Comparison of ENCODE assay signal across 3 cellular contexts in the genomic region with DNA sequence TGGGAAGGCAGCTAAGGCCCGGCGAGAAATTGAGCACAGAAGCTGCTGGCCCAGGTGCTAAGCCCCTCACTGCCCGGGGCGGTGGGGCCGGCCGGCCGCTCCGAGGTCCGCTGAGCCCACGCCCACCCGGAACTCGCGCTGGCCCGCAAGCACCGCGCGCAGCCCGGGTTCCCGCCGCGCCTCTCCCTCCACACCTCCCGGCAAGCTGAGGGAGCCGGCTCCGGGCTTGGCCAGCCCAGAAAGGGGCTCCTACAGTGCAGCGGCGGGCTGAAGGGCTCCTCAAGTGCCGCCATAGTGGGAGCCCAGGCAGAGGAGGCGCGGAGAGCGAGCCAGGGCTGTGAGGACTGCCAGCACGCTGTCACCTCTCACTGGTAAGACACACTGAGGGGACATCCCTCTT.
DNase-seq lines count a peak whose midpoint lies in the region; FAIRE-seq and TF ChIP-seq lines count a peak whose summit lies in the region.
"Not testable (repeated sequence)": the region's sequence is repeated elsewhere in the genome, so short reads cannot be mapped to it uniquely, and the experiment has no call there.

No MANE protein-coding gene starts in this region.

- not testable (repeated sequence) for FAIRE-seq in kidney (lab: Jason Lieb, UNC)

- not testable (repeated sequence) for H3K27me3 ChIP-seq in spleen (replicated peaks in 1 of 7); testis

- H3K4me1 ChIP-seq in kidney (ENCODE audit: control insufficient read depth in 1 of 2, insufficient read depth in 1 of 2, low read depth in 1 of 2, low read length in 2 of 2); testis: not testable (repeated sequence)
- H3K4me1 ChIP-seq in spleen: peaks cover 0 to 36% (median 11%) of the 10 kb centered on the region in 6 donors

- not testable (repeated sequence) for TF ChIP-seq CTCF in kidney (IDR thresholded peaks at IDR 0.05; ENCODE audit: borderline replicate concordance, extremely low read depth, insufficient read depth); spleen (IDR thresholded peaks at IDR 0.05 in 8 of 11, conservative IDR thresholded peaks at IDR 0.05 in 3 of 11); testis (IDR thresholded peaks at IDR 0.05)

- H3K9me3 ChIP-seq in kidney (ENCODE audit: control insufficient read depth in 1 of 2, low read length in 2 of 2); testis: not testable (repeated sequence)
- H3K9me3 ChIP-seq in spleen: peaks cover 0 to 24% (median 14%) of the 10 kb centered on the region in 8 donors

- WGBS in spleen, 5 donors: 95 to 100% (median 95%) methylated on average over 15 to 31 of the region's 31 CpGs
- WGBS in testis, 2 donors: 71 to 87% methylated on average over 5 to 31 of the region's 31 CpGs

- not testable (repeated sequence) for H3K9ac ChIP-seq in kidney (ENCODE audit: low read length in 2 of 2)

- not testable (repeated sequence) for H3K4me3 ChIP-seq in kidney (ENCODE audit: low read length in 2 of 2); spleen
- peak overlapping the region; percentile 34 to 56 for H3K4me3 ChIP-seq in testis

- not testable (repeated sequence) for H3K27ac ChIP-seq in kidney (ENCODE audit: low read depth in 2 of 2, low read length in 2 of 2); spleen; testis

- DNase-seq in kidney (peak; percentile 53), spleen (peak; percentile 61)
- not testable (repeated sequence) for DNase-seq in testis

- TF ChIP-seq POLR2A in spleen (IDR thresholded peaks at IDR 0.05); testis (IDR thresholded peaks at IDR 0.05): not testable (repeated sequence)

- intact Hi-C loops in kidney (cut with DNase I); spleen (cut with DNase I; ENCODE audit: low total_unique reads); testis (cut with DNase I; ENCODE audit: low total_unique reads): not testable (repeated sequence)

- H3K36me3 ChIP-seq in kidney (ENCODE audit: control insufficient read depth in 1 of 2, insufficient read depth in 2 of 2, low read length in 2 of 2); spleen; testis (ENCODE audit: low read depth, missing control alignments): not testable (repeated sequence)
